ENCODE assay signal across 1 cellular context in the genomic region with DNA sequence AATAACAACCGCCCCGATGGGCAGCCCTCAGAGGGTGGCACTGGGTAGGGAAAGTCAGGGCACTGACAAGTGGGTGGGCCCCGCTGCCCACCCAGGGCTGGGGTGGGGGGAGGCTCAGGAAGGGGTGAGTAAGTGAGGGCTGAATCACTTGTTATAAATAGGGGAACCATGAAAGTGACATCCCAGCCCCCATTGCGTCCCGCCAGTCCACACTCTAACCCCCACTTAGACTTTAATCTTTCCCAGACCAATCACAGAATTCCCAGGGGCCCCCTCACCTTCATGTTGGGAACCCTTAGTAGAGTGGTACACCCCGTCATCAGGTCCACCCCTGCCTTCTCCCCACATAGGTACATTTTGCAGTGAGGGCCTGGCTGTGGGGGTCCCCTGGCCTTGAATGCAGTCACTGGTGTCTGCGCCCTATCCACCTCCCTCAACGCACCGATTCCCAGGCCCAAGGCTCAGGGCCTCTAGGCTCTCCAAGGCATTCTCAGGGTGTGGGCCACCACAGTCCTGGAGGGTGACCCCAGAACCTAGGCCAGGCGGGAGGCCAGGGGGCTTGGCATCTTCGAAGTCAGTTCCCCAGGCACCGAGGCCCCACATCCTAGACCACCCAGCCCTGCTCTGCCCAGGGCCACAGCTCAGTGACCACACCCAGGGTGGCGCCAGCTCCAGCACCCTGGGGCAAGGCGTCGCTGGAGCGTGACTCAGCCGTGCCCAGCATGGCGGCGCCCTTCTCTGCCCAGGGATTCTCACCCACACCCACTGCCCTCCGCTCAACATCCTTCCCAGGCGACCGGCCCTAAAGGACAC.
A peak's percentile ranks its signal among the peaks of the same experiment; 100 is the strongest.
TF ChIP-seq lines count a peak whose summit lies in the region.

No MANE protein-coding gene starts in this region.

TF ChIP-seq in K562, 482 proteins besides CTCF, POLR2A, EP300 and RAD21 (continued from another document and continues in another):
- TF ChIP-seq, protein P1, sequence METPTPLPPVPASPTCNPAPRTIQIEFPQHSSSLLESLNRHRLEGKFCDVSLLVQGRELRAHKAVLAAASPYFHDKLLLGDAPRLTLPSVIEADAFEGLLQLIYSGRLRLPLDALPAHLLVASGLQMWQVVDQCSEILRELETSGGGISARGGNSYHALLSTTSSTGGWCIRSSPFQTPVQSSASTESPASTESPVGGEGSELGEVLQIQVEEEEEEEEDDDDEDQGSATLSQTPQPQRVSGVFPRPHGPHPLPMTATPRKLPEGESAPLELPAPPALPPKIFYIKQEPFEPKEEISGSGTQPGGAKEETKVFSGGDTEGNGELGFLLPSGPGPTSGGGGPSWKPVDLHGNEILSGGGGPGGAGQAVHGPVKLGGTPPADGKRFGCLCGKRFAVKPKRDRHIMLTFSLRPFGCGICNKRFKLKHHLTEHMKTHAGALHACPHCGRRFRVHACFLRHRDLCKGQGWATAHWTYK (CRISPR knock-in tag; IDR thresholded peaks at IDR 0.05), result 0 out of 2 replicates have a peak, but pooled peaks have one; percentile 22
- TF ChIP-seq NFE2L1 (tag; IDR thresholded peaks at IDR 0.05; ENCODE audit: borderline replicate concordance, low read depth) (no peak), CHD1 (IDR thresholded peaks at IDR 0.05; ENCODE audit: low read length) (peak; percentile 67), HNRNPL (IDR thresholded peaks at IDR 0.05; ENCODE audit: low read depth, low read length) (no peak), CBX1 (IDR thresholded peaks at IDR 0.05; ENCODE audit: low read depth) (no peak), NBN (IDR thresholded peaks at IDR 0.05; ENCODE audit: low read depth) (no peak), ZFPM2 (CRISPR knock-in tag; IDR thresholded peaks at IDR 0.05) (no peak), KLF13 (tag; IDR thresholded peaks at IDR 0.05; ENCODE audit: borderline replicate concordance, low read depth) (0 out of 2 replicates have a peak, but pooled peaks have one; percentile 5), RBM15 (IDR thresholded peaks at IDR 0.05; ENCODE audit: insufficient read depth, low read length) (no peak), ATF6 (CRISPR knock-in tag; IDR thresholded peaks at IDR 0.05) (no peak), HMGN3 (IDR thresholded peaks at IDR 0.05; ENCODE audit: borderline replicate concordance, extremely low read depth, insufficient read length, low read depth, low read length) (peak; percentile 42), PRDM10 (IDR thresholded peaks at IDR 0.05; ENCODE audit: partially characterized antibody) (peak; percentile 73), ZFP30 (CRISPR knock-in tag; IDR thresholded peaks at IDR 0.05; ENCODE audit: borderline replicate concordance) (no peak), NFYB (IDR thresholded peaks at IDR 0.05; ENCODE audit: extremely low read depth, insufficient read length) (no peak), PRPF4 (IDR thresholded peaks at IDR 0.05; ENCODE audit: insufficient read depth, low read depth, low read length, poor library complexity, severe bottlenecking) (peak; percentile 26), GABPB1 (CRISPR knock-in tag; IDR thresholded peaks at IDR 0.05) (no peak), FIP1L1 (IDR thresholded peaks at IDR 0.05; ENCODE audit: low read depth, low read length, poor library complexity, severe bottlenecking) (no peak), ZKSCAN3 (CRISPR knock-in tag; IDR thresholded peaks at IDR 0.05) (no peak), PML (IDR thresholded peaks at IDR 0.05; ENCODE audit: low read length) (no peak), POLR2B (IDR thresholded peaks at IDR 0.05; ENCODE audit: low read depth, partially characterized antibody) (no peak), CTBP1 (IDR thresholded peaks at IDR 0.05; ENCODE audit: borderline replicate concordance) (peak; percentile 13; the same call in 1 of the 2 replicates), FOXP4 (CRISPR knock-in tag; IDR thresholded peaks at IDR 0.05; ENCODE audit: borderline replicate concordance) (0 out of 2 replicates have a peak, but pooled peaks have one; percentile 48), MTA3 (IDR thresholded peaks at IDR 0.05; ENCODE audit: borderline replicate concordance) (peak; percentile 13), FOXA1 (IDR thresholded peaks at IDR 0.05; ENCODE audit: borderline replicate concordance) (no peak), PHB2 (IDR thresholded peaks at IDR 0.05; ENCODE audit: low read depth) (no peak)
- TF ChIP-seq, protein P2, sequence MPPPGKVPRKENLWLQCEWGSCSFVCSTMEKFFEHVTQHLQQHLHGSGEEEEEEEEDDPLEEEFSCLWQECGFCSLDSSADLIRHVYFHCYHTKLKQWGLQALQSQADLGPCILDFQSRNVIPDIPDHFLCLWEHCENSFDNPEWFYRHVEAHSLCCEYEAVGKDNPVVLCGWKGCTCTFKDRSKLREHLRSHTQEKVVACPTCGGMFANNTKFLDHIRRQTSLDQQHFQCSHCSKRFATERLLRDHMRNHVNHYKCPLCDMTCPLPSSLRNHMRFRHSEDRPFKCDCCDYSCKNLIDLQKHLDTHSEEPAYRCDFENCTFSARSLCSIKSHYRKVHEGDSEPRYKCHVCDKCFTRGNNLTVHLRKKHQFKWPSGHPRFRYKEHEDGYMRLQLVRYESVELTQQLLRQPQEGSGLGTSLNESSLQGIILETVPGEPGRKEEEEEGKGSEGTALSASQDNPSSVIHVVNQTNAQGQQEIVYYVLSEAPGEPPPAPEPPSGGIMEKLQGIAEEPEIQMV (tag; conservative IDR thresholded peaks at IDR 0.05; ENCODE audit: low read depth), result no peak
- TF ChIP-seq, protein P3, sequence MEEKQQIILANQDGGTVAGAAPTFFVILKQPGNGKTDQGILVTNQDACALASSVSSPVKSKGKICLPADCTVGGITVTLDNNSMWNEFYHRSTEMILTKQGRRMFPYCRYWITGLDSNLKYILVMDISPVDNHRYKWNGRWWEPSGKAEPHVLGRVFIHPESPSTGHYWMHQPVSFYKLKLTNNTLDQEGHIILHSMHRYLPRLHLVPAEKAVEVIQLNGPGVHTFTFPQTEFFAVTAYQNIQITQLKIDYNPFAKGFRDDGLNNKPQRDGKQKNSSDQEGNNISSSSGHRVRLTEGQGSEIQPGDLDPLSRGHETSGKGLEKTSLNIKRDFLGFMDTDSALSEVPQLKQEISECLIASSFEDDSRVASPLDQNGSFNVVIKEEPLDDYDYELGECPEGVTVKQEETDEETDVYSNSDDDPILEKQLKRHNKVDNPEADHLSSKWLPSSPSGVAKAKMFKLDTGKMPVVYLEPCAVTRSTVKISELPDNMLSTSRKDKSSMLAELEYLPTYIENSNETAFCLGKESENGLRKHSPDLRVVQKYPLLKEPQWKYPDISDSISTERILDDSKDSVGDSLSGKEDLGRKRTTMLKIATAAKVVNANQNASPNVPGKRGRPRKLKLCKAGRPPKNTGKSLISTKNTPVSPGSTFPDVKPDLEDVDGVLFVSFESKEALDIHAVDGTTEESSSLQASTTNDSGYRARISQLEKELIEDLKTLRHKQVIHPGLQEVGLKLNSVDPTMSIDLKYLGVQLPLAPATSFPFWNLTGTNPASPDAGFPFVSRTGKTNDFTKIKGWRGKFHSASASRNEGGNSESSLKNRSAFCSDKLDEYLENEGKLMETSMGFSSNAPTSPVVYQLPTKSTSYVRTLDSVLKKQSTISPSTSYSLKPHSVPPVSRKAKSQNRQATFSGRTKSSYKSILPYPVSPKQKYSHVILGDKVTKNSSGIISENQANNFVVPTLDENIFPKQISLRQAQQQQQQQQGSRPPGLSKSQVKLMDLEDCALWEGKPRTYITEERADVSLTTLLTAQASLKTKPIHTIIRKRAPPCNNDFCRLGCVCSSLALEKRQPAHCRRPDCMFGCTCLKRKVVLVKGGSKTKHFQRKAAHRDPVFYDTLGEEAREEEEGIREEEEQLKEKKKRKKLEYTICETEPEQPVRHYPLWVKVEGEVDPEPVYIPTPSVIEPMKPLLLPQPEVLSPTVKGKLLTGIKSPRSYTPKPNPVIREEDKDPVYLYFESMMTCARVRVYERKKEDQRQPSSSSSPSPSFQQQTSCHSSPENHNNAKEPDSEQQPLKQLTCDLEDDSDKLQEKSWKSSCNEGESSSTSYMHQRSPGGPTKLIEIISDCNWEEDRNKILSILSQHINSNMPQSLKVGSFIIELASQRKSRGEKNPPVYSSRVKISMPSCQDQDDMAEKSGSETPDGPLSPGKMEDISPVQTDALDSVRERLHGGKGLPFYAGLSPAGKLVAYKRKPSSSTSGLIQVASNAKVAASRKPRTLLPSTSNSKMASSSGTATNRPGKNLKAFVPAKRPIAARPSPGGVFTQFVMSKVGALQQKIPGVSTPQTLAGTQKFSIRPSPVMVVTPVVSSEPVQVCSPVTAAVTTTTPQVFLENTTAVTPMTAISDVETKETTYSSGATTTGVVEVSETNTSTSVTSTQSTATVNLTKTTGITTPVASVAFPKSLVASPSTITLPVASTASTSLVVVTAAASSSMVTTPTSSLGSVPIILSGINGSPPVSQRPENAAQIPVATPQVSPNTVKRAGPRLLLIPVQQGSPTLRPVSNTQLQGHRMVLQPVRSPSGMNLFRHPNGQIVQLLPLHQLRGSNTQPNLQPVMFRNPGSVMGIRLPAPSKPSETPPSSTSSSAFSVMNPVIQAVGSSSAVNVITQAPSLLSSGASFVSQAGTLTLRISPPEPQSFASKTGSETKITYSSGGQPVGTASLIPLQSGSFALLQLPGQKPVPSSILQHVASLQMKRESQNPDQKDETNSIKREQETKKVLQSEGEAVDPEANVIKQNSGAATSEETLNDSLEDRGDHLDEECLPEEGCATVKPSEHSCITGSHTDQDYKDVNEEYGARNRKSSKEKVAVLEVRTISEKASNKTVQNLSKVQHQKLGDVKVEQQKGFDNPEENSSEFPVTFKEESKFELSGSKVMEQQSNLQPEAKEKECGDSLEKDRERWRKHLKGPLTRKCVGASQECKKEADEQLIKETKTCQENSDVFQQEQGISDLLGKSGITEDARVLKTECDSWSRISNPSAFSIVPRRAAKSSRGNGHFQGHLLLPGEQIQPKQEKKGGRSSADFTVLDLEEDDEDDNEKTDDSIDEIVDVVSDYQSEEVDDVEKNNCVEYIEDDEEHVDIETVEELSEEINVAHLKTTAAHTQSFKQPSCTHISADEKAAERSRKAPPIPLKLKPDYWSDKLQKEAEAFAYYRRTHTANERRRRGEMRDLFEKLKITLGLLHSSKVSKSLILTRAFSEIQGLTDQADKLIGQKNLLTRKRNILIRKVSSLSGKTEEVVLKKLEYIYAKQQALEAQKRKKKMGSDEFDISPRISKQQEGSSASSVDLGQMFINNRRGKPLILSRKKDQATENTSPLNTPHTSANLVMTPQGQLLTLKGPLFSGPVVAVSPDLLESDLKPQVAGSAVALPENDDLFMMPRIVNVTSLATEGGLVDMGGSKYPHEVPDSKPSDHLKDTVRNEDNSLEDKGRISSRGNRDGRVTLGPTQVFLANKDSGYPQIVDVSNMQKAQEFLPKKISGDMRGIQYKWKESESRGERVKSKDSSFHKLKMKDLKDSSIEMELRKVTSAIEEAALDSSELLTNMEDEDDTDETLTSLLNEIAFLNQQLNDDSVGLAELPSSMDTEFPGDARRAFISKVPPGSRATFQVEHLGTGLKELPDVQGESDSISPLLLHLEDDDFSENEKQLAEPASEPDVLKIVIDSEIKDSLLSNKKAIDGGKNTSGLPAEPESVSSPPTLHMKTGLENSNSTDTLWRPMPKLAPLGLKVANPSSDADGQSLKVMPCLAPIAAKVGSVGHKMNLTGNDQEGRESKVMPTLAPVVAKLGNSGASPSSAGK (IDR thresholded peaks at IDR 0.05), result no peak
